In the genomic region with DNA sequence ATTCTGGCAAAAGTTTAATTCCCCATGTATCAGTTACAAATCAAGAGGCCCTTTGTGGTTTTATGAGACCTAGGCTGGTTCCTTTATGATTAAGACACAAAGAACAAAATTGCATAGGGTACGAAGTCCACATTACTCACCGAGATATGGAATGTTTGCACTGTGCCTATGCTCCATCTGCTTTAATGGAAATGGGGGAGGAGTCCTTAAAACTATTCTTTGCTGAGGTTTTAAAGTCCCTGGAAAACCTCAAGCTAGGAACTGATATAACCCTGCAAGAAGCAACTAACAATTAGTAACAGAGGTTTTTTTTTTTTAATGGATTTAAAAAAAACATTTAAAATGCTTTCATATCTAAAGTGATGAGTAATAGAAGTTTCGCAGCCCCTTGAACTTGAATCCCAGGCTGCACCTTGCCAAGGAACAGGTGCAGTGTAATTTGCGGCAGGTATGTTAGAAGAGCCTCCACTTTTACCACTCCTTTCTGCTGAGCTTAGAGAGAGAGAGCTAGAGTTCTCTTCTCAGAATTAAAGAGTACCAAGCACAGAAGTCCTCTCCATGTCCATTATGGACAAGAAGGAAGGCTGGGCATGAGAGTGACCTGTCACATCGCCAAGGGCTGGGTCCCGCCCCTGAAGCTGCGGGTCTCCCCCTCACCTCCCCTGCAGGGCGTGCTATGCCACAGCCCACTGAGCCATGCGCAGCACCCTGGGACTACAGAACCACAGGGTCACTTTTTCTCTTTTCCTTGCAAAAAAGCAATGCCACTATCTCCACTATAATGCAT, we compare ENCODE assay signal across 8 cellular contexts. TPM values are rescaled to one million over a fixed set of nuclear protein-coding genes. Genes with fewer than 3 reads are reported as not detected.
DNase-seq lines count a peak whose midpoint lies in the region; ATAC-seq and TF ChIP-seq lines count a peak whose summit lies in the region.

No MANE protein-coding gene starts in this region.

- H3K9ac ChIP-seq in IMR-90 (ENCODE audit: low read depth, low read length), result no peak overlapping the region

- peak overlapping the region; percentile 89 to 98 for H3K4me3 Mint-ChIP-seq in CD14-positive monocyte

- TSS peak; percentile 31 for BruUV-seq in IMR-90 (replicated peaks; lab: Mats Ljungman, UMichigan)

- no peak overlapping the region for H3K56ac ChIP-seq in IMR-90 (ENCODE audit: extremely low read depth, insufficient read depth, low read length)

- H2BK5ac ChIP-seq in IMR-90 (ENCODE audit: low read depth, low read length, poor library complexity, severe bottlenecking), result peak overlapping the region; percentile 16

- WGBS in IMR-90 (ENCODE audit: extremely low coverage in 2 of 2, insufficient read length in 1 of 2), 2 experiments, result no CpG with 5 or more reads among the region's 9 CpGs

- H3K4ac ChIP-seq in IMR-90 (ENCODE audit: low read depth, low read length), result peak overlapping the region; percentile 32; the same call in 1 of the 2 replicates

- H3K27ac Mint-ChIP-seq in CD14-positive monocyte, result peak overlapping the region; percentile 94 to 98 (median 98)

- peak overlapping the region; percentile 59 for H3K4me2 ChIP-seq in IMR-90 (ENCODE audit: low read depth, low read length)

- peaks cover 82% of the 10 kb centered on the region for H3K4me1 Mint-ChIP-seq in CD14-positive monocyte

- DNase-seq in CD14-positive monocyte (ENCODE audit: low spot score), result no peak
- DNase-seq in IMR-90, result peak; percentile 83
- DNase-seq in amniotic epithelial cell (ENCODE audit: low read depth), result peak; percentile 93
- DNase-seq in mucosa of descending colon, result peak; percentile 61 to 71 (median 66)
- no peak for DNase-seq in NCI-H748 treated with DMSO at 0.1 percent for 48 hours (lab: John Stamatoyannopoulos, UW)
- DNase-seq in uterus, result no peak
- DNase-seq in KBM-7, result no peak
- no peak for DNase-seq in activated gamma-delta T cell (lab: John Stamatoyannopoulos, UW)

- no peaks in the 10 kb centered on the region for H3K27me3 Mint-ChIP-seq in CD14-positive monocyte (ENCODE audit: low read depth in 3 of 3)

- dilution Hi-C loops in IMR-90 (cut with HindIII; ENCODE audit: low sequenced_read_pairs, unreplicated experiment), result no loop called here

- no peak for TF ChIP-seq POLR2A in IMR-90 (IDR thresholded peaks at IDR 0.05; ENCODE audit: low read depth, low read length)
- no peak for TF ChIP-seq POLR2A in uterus (IDR thresholded peaks at IDR 0.05)

- no peak overlapping the region for H4K8ac ChIP-seq in IMR-90 (ENCODE audit: low read depth in 2 of 2, low read length in 2 of 2)

- CTCF ChIA-PET in IMR-90 (lab: Yijun Ruan, JAX), result interaction anchor here (0.6 to 1.8 kb wide), 5 partner anchors 38 to 1178 kb away, joined by 3 to 10 read pairs (median 5); no protein-coding TSS in a partner anchor

- H2AFZ ChIP-seq in IMR-90 (replicated peaks; ENCODE audit: low read length, poor library complexity), result no peak overlapping the region

- H2AK5ac ChIP-seq in IMR-90 (ENCODE audit: low read depth, low read length), result no peak overlapping the region

- H3K18ac ChIP-seq in IMR-90 (ENCODE audit: low read depth, low read length), result no peak overlapping the region

- peak overlapping the region; percentile 52; the same call in 1 of the 2 replicates for H3K14ac ChIP-seq in IMR-90 (replicated peaks; ENCODE audit: low read depth, low read length)

- POLR2A ChIA-PET in IMR-90 (lab: Charles Lee; ENCODE audit: unreplicated experiment), result interaction anchor here (1.2 kb wide), 1 partner anchor 71 kb away, joined by 4 read pairs; no protein-coding TSS in a partner anchor

- peaks cover 45 to 53% of the 10 kb centered on the region in 2 donors for H3K36me3 Mint-ChIP-seq in CD14-positive monocyte

- no peaks in the 10 kb centered on the region for H3K27me3 ChIP-seq in IMR-90 (ENCODE audit: control insufficient read depth, insufficient read depth, low read length)
- no peaks in the 10 kb centered on the region for H3K27me3 ChIP-seq in uterus

- H2BK20ac ChIP-seq in IMR-90 (ENCODE audit: low read depth, low read length), result no peak overlapping the region

- H3K27ac ChIP-seq in IMR-90 (ENCODE audit: insufficient read depth, low read length), result no peak overlapping the region
- H3K27ac ChIP-seq in uterus, result peak overlapping the region in 1 of 2 donors; percentile 10

- peak overlapping the region; percentile 76; the same call in 1 of the 2 replicates for H3K23ac ChIP-seq in IMR-90 (ENCODE audit: low read depth, low read length)

- H3K36me3 ChIP-seq in IMR-90 (ENCODE audit: control insufficient read depth, insufficient read depth, low read length) (peaks cover 8% of the 10 kb centered on the region), mucosa of descending colon (ENCODE audit: low read depth) (no peaks in the 10 kb centered on the region), uterus (no peaks in the 10 kb centered on the region)

- H3K9me1 ChIP-seq in IMR-90 (ENCODE audit: insufficient read depth, low read length), result peaks cover 21% of the 10 kb centered on the region

- H3K4me3 ChIP-seq in IMR-90 (ENCODE audit: insufficient read depth, low read depth, low read length), result no peak overlapping the region
- H3K4me3 ChIP-seq in mucosa of descending colon, result peak overlapping the region; percentile 0
- no peak overlapping the region for H3K4me3 ChIP-seq in uterus

- in situ Hi-C loops in IMR-90 (cut with MboI; ENCODE audit: low sequenced_read_pairs), result no loop called here
- in situ Hi-C loops in KBM-7 (cut with MboI; ENCODE audit: low pct_unique_long_range_greater_than_20kb, low sequenced_read_pairs), result no loop called here

- no peak overlapping the region for H2BK120ac ChIP-seq in IMR-90 (ENCODE audit: low read depth, low read length)

- H2BK15ac ChIP-seq in IMR-90 (ENCODE audit: low read depth, low read length), result no peak overlapping the region

- H4K20me1 ChIP-seq in IMR-90 (ENCODE audit: insufficient read depth, low read length), result no peaks in the 10 kb centered on the region

- H3K9me3 ChIP-seq in IMR-90 (ENCODE audit: control insufficient read depth, insufficient read depth, low read length), result no peaks in the 10 kb centered on the region
- no peaks in the 10 kb centered on the region for H3K9me3 ChIP-seq in mucosa of descending colon
- no peaks in the 10 kb centered on the region for H3K9me3 ChIP-seq in uterus

- H4K91ac ChIP-seq in IMR-90 (ENCODE audit: insufficient read depth, low read depth, low read length), result no peak overlapping the region

- H3K79me1 ChIP-seq in IMR-90 (ENCODE audit: low read depth in 1 of 2, low read length in 2 of 2), result peaks cover 17 to 32% of the 10 kb centered on the region in 2 experiments

- intact Hi-C loops in CD14-positive monocyte (cut with micrococcal nuclease), result loop anchor here in 1 of 2 donors (5.0 kb wide), 1 partner anchor 47 kb away; no protein-coding TSS in a partner anchor
- intact Hi-C loops in IMR-90 (cut with micrococcal nuclease), result no loop called here
- intact Hi-C loops in mucosa of descending colon (cut with DNase I, micrococcal nuclease), result no loop called here
- intact Hi-C loops in uterus (cut with DNase I; ENCODE audit: low total_unique reads), result no loop called here

- peaks cover 18% of the 10 kb centered on the region for H3K4me1 ChIP-seq in IMR-90 (ENCODE audit: control insufficient read depth, insufficient read depth, low read length)
- H3K4me1 ChIP-seq in mucosa of descending colon (ENCODE audit: low read depth), result peaks cover 26% of the 10 kb centered on the region
- no peaks in the 10 kb centered on the region for H3K4me1 ChIP-seq in uterus

- H2AK9ac ChIP-seq in IMR-90 (replicated peaks; ENCODE audit: low read depth, low read length, poor library complexity), result no peak overlapping the region

- peaks cover 0 to 3% (median 0%) of the 10 kb centered on the region in 7 donors for H3K9me3 Mint-ChIP-seq in CD14-positive monocyte

- ATAC-seq in IMR-90 (ENCODE audit: low read depth), result no peak
- ATAC-seq in mucosa of descending colon, result peak; percentile 67

- TF ChIP-seq RAD21 in IMR-90 (IDR thresholded peaks at IDR 0.05; ENCODE audit: low read length), result no peak

- no peak overlapping the region for H4K5ac ChIP-seq in IMR-90 (ENCODE audit: low read depth, low read length)

- TF ChIP-seq CTCF in CD14-positive monocyte (IDR thresholded peaks at IDR 0.05) (no peak), IMR-90 (conservative IDR thresholded peaks at IDR 0.05; ENCODE audit: low read depth, low read length) (no peak), mucosa of descending colon (IDR thresholded peaks at IDR 0.05) (no peak), uterus (IDR thresholded peaks at IDR 0.05) (no peak)

TF ChIP-seq in IMR-90, 13 proteins besides CTCF, POLR2A, EP300 and RAD21:
- peak; percentile 47 for TF ChIP-seq CEBPB (IDR thresholded peaks at IDR 0.05; ENCODE audit: low read depth, low read length)
- TF ChIP-seq NFE2L2 (IDR thresholded peaks at IDR 0.05; ENCODE audit: low read depth, low read length), result no peak

RNA-seq across cellular contexts. Expression of a gene that starts 2.3 kb away (rescaled TPM):
- polyA plus RNA-seq in CD14-positive monocyte (100 to 1,000 TPM; 306 to 307 TPM), IMR-90 (2012; rRNA removed) (7.0 and 9.1 TPM in 2 replicates)
- total RNA-seq in IMR-90 (2012; rRNA removed) (6.1 TPM in 2 replicates), mucosa of descending colon (100 to 1,000 TPM in 2 of 3 donors, 10 to 100 TPM in 1; 66.7 to 187 (median 132) TPM), uterus (10 to 100 TPM in 2 of 4 donors, 1 to 10 TPM in 2; 7.7 to 28.2 (median 17.2) TPM)
- polyA plus RNA-seq in IMR-90 (2012; cell fraction: cytosol; rRNA removed), result 2.8 and 2.9 TPM in 2 replicates
- 1.4 and 6.8 TPM in 2 replicates for polyA plus RNA-seq in IMR-90 (2012; cell fraction: nucleus; rRNA removed; ENCODE audit: low replicate concordance)

Comparison
In these comparisons a context has a peak if more than half of its experiments do, and no peak if none do; other contexts are left out.
1. DNase-seq: peak in IMR-90 (single experiment), amniotic epithelial cell (single experiment) and mucosa of descending colon (3 of 3); none in CD14-positive monocyte (single experiment), NCI-H748 treated with DMSO at 0.1 percent for 48 hours (single experiment), uterus (0 of 2), KBM-7 (single experiment) and activated gamma-delta T cell (single experiment).